ENCODE assay signal across 1 cellular context in genomic region chr19:50717026-50717723, GRCh38.
TF ChIP-seq lines count a peak whose summit lies in the region.

No MANE protein-coding gene starts in this region.

TF ChIP-seq in HepG2, 621 proteins besides CTCF, POLR2A, EP300 and RAD21:
- TF ChIP-seq ELF1 (CRISPR knock-in tag; IDR thresholded peaks at IDR 0.05) (no peak), ZNF225 (CRISPR knock-in tag; IDR thresholded peaks at IDR 0.05) (no peak), CREB3 (CRISPR knock-in tag; IDR thresholded peaks at IDR 0.05) (no peak), CCDC6 (CRISPR knock-in tag; IDR thresholded peaks at IDR 0.05) (no peak), NR1H2 (CRISPR knock-in tag; IDR thresholded peaks at IDR 0.05; ENCODE audit: borderline replicate concordance, low read depth) (no peak), DMAP1 (CRISPR knock-in tag; IDR thresholded peaks at IDR 0.05) (no peak), ZBTB43 (CRISPR knock-in tag; conservative IDR thresholded peaks at IDR 0.05) (no peak), ZNF790 (CRISPR knock-in tag; IDR thresholded peaks at IDR 0.05; ENCODE audit: borderline replicate concordance) (no peak), ZBTB1 (CRISPR knock-in tag; IDR thresholded peaks at IDR 0.05; ENCODE audit: borderline replicate concordance) (no peak), SOX6 (IDR thresholded peaks at IDR 0.05) (no peak), SOX6 (CRISPR knock-in tag; IDR thresholded peaks at IDR 0.05) (no peak), ZNF550 (CRISPR knock-in tag; IDR thresholded peaks at IDR 0.05; ENCODE audit: borderline replicate concordance) (no peak), RAD51 (IDR thresholded peaks at IDR 0.05; ENCODE audit: borderline replicate concordance) (no peak), HNF1B (CRISPR knock-in tag; IDR thresholded peaks at IDR 0.05) (no peak), HNRNPL (IDR thresholded peaks at IDR 0.05; ENCODE audit: low read depth, low read length) (no peak), KLF6 (CRISPR knock-in tag; IDR thresholded peaks at IDR 0.05) (no peak), KMT2B (CRISPR knock-in tag; IDR thresholded peaks at IDR 0.05) (no peak), TP53 (CRISPR knock-in tag; conservative IDR thresholded peaks at IDR 0.05) (no peak)
